In genomic region chr4:68347845-68348244, GRCh38 we compare ENCODE assay signal across 8 cellular contexts. TPM values are rescaled to one million over a fixed set of nuclear protein-coding genes. Genes with fewer than 3 reads are reported as not detected.
DNase-seq lines count a peak whose midpoint lies in the region; ATAC-seq, FAIRE-seq and TF ChIP-seq lines count a peak whose summit lies in the region.

No MANE protein-coding gene starts in this region.

- CTCF ChIA-PET in A549 (lab: Yijun Ruan, JAX): interaction anchor here (2.8 kb wide), 1 partner anchor 28 kb away, joined by 11 read pairs; no protein-coding TSS in a partner anchor
- CTCF ChIA-PET in MCF 10A (lab: Yijun Ruan, JAX): interaction anchor here (1.8 to 2.1 kb wide), 2 partner anchors 13 to 28 kb away, joined by 7 to 18 read pairs; no protein-coding TSS in a partner anchor

- H3K4me2 ChIP-seq in A549: peak overlapping the region; percentile 81

- H3K27ac ChIP-seq in A549: no peak overlapping the region

- no peak for TF ChIP-seq EP300 in A549 (IDR thresholded peaks at IDR 0.05)

- H3K4me1 Mint-ChIP-seq in HFFc6 (ENCODE audit: low read depth) (peaks cover 35% of the 10 kb centered on the region), MCF 10A (ENCODE audit: insufficient read depth, unreplicated experiment) (peaks cover 12% of the 10 kb centered on the region), mesothelial cell of epicardium (peaks cover 31% of the 10 kb centered on the region)

- H3K27ac Mint-ChIP-seq in HFFc6: peak overlapping the region; percentile 98; the same call in 1 of the 2 replicates
- peak overlapping the region; percentile 93 for H3K27ac Mint-ChIP-seq in MCF 10A (ENCODE audit: low read depth, unreplicated experiment)
- H3K27ac Mint-ChIP-seq in mesothelial cell of epicardium: peak overlapping the region; percentile 100

- ATAC-seq in A549: no peak
- ATAC-seq in HG03139 (IDR thresholded peaks at IDR 0.05; ENCODE audit: unreplicated experiment): no peak
- no peak for ATAC-seq in GM18858 (IDR thresholded peaks at IDR 0.05; ENCODE audit: unreplicated experiment)

- H3K9me3 Mint-ChIP-seq in HFFc6: no peaks in the 10 kb centered on the region
- H3K9me3 Mint-ChIP-seq in MCF 10A (ENCODE audit: unreplicated experiment): no peaks in the 10 kb centered on the region
- H3K9me3 Mint-ChIP-seq in mesothelial cell of epicardium: no peaks in the 10 kb centered on the region

- no peak for FAIRE-seq in A549 (lab: Jason Lieb, UNC)

- WGBS in A549 (ENCODE audit: missing lambda C conversion rate): 9% methylated on average over 5 of the region's 5 CpGs

- BruUV-seq in MCF 10A (replicated peaks; lab: Mats Ljungman, UMichigan): no TSS peak

- POLR2A ChIA-PET in A549 (lab: Yijun Ruan, JAX) (no interaction called here), MCF 10A (lab: Yijun Ruan, JAX) (interaction anchor here (1.0 to 6.9 kb wide), 7 partner anchors 11 to 32 kb away, joined by 3 to 136 read pairs (median 6); no protein-coding TSS in a partner anchor)

- DNase-seq in A549 (ENCODE audit: low read depth in 1 of 2, low spot score in 1 of 2): no peak
- no peak for DNase-seq in HFFc6
- DNase-seq in MCF 10A (ENCODE audit: unreplicated experiment): peak; percentile 2
- DNase-seq in mesothelial cell of epicardium (ENCODE audit: low spot score in 2 of 2, unreplicated experiment in 2 of 2): no peak
- DNase-seq in nucleus accumbens (lab: John Stamatoyannopoulos, UW): no peak
- no peak for DNase-seq in NCI-H146 treated with DMSO at 0.1 percent for 48 hours (lab: John Stamatoyannopoulos, UW; ENCODE audit: unreplicated experiment)

- H3K4me3 Mint-ChIP-seq in HFFc6: peak overlapping the region; percentile 94
- H3K4me3 Mint-ChIP-seq in MCF 10A (ENCODE audit: unreplicated experiment): peak overlapping the region; percentile 95
- peak overlapping the region; percentile 80 for H3K4me3 Mint-ChIP-seq in mesothelial cell of epicardium

- no peaks in the 10 kb centered on the region for H3K9me3 ChIP-seq in A549

- no peak for TF ChIP-seq RAD21 in A549 (conservative IDR thresholded peaks at IDR 0.05 in 1 of 2, IDR thresholded peaks at IDR 0.05 in 1 of 2)

- H3K36me3 Mint-ChIP-seq in HFFc6 (ENCODE audit: low read depth): peaks cover 18% of the 10 kb centered on the region
- peaks cover 9% of the 10 kb centered on the region for H3K36me3 Mint-ChIP-seq in MCF 10A (ENCODE audit: insufficient read depth, unreplicated experiment)
- peaks cover 4% of the 10 kb centered on the region for H3K36me3 Mint-ChIP-seq in mesothelial cell of epicardium

- H3K4me1 ChIP-seq in A549: peaks cover 41% of the 10 kb centered on the region

- peak overlapping the region; percentile 91 for H3K4me3 ChIP-seq in A549

- no peaks in the 10 kb centered on the region; the same call in 1 of the 2 replicates for H3K27me3 Mint-ChIP-seq in HFFc6 (ENCODE audit: insufficient read depth)
- no peaks in the 10 kb centered on the region for H3K27me3 Mint-ChIP-seq in MCF 10A (ENCODE audit: insufficient read depth, unreplicated experiment)
- no peaks in the 10 kb centered on the region for H3K27me3 Mint-ChIP-seq in mesothelial cell of epicardium (ENCODE audit: low read depth)

- intact Hi-C loops in MCF 10A (cut with micrococcal nuclease): loop anchor here (2.0 kb wide), 1 partner anchor 29 kb away; no protein-coding TSS in a partner anchor

- TF ChIP-seq CTCF in A549 (IDR thresholded peaks at IDR 0.05) (no peak), HFFc6 (IDR thresholded peaks at IDR 0.05) (no peak), MCF 10A (IDR thresholded peaks at IDR 0.05; ENCODE audit: unreplicated experiment) (no peak), mesothelial cell of epicardium (IDR thresholded peaks at IDR 0.05; ENCODE audit: unreplicated experiment) (no peak)

- TF ChIP-seq POLR2A in A549 (IDR thresholded peaks at IDR 0.05; ENCODE audit: low read length): no peak

TF ChIP-seq in A549, 52 proteins besides CTCF, POLR2A, EP300 and RAD21:
- TF ChIP-seq ZC3H11A (IDR thresholded peaks at IDR 0.05): no peak
- TF ChIP-seq HES2 (IDR thresholded peaks at IDR 0.05): no peak
- TF ChIP-seq ZSCAN20 (CRISPR knock-in tag; IDR thresholded peaks at IDR 0.05): no peak
- TF ChIP-seq REST (IDR thresholded peaks at IDR 0.05): no peak
- TF ChIP-seq CHD2 (IDR thresholded peaks at IDR 0.05; ENCODE audit: low read length, partially characterized antibody): no peak
- TF ChIP-seq RCOR1 (IDR thresholded peaks at IDR 0.05; ENCODE audit: low read depth, low read length): no peak
- no peak for TF ChIP-seq MAFK (IDR thresholded peaks at IDR 0.05; ENCODE audit: partially characterized antibody)
- TF ChIP-seq E2F6 (IDR thresholded peaks at IDR 0.05; ENCODE audit: borderline replicate concordance, low read depth): no peak
- no peak for TF ChIP-seq KDM1A (IDR thresholded peaks at IDR 0.05; ENCODE audit: low read depth)
- TF ChIP-seq RARB (CRISPR knock-in tag; IDR thresholded peaks at IDR 0.05): no peak
- TF ChIP-seq CHD4 (IDR thresholded peaks at IDR 0.05; ENCODE audit: borderline replicate concordance): no peak
- no peak for TF ChIP-seq PHF8 (IDR thresholded peaks at IDR 0.05; ENCODE audit: borderline replicate concordance, low read depth)
- no peak for TF ChIP-seq NR3C1 (IDR thresholded peaks at IDR 0.05)
- TF ChIP-seq POLR2AphosphoS2 (conservative IDR thresholded peaks at IDR 0.05; ENCODE audit: low read length): no peak
- no peak for TF ChIP-seq GATA3 (IDR thresholded peaks at IDR 0.05; ENCODE audit: borderline replicate concordance)

RNA-seq across cellular contexts. Expression of gene YTHDC1, which starts 2.0 kb away (rescaled TPM):
- polyA plus RNA-seq in A549 (2011; rRNA removed) (49.7 and 53.4 TPM in 2 replicates), A549 (2017; fragmentation: RNase III; extraction: RNeasy Plus Mini Kit Qiagen cat#74134 plus additional on column Dnase treatment) (47.0 to 52.8 TPM (median 49.3 TPM) in 3 replicates)
- 16.6 and 21.1 TPM in 2 replicates for polyA plus RNA-seq in A549 (2012; cell fraction: cytosol; rRNA removed)
- 15.8 and 22.2 TPM in 2 replicates for polyA plus RNA-seq in A549 (2012; cell fraction: nucleus; rRNA removed)
- polyA minus RNA-seq in A549 (2011; rRNA and poly(A)+ RNA removed): 26.9 and 31.0 TPM in 2 replicates
- 10 to 100 TPM; 41.3 to 51.8 (median 50.1) TPM for total RNA-seq in HFFc6 (2021; fragmentation: NEBNext Ultra II Directional; extraction: Animal tissue kit (Norgen Biotek cat#: 25700))
- total RNA-seq in MCF 10A (2022) (117 and 123 TPM in 2 replicates), mesothelial cell of epicardium (137 to 146 TPM (median 146 TPM) in 3 replicates)
